Comparison of ENCODE assay signal across 8 cellular contexts in the genomic region with DNA sequence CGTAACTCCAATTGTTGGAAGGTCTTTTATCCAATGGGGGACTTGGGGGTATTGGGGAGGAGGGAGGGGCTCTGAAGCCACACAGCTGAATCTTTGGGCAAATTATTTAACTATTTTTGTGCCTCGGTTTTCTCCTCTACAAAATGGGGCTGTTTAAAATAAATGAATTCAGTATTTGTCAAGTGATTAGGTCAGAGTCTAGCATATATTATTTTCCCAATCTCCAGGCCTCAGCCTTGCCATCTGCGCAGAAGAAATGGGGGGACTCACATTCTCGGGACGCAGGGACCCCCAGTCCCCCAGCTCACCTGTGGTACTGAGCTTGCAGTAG. TPM values are rescaled to one million over a fixed set of nuclear protein-coding genes. Genes with fewer than 3 reads are reported as not detected.
A peak's percentile ranks its signal among the peaks of the same experiment; 100 is the strongest.
DNase-seq lines count a peak whose midpoint lies in the region; ATAC-seq and TF ChIP-seq lines count a peak whose summit lies in the region.

No MANE protein-coding gene starts in this region.

- H3K36me3 Mint-ChIP-seq in HFFc6 (ENCODE audit: low read depth), result peaks cover 10% of the 10 kb centered on the region; the same call in 1 of the 2 replicates
- peaks cover 5 to 17% of the 10 kb centered on the region in 2 donors for H3K36me3 Mint-ChIP-seq in activated naive CD4-positive, alpha-beta T cell treated with anti-CD3 and anti-CD28 coated beads, Interleukin-2, amount 50 U/mL, for 72 hours
- H3K36me3 Mint-ChIP-seq in stimulated activated memory B cell treated with anti-CD40 and anti-IgM and Interleukin-4, amounts not matched to agents 10 μg/mL and 1 μg/mL and 100 μg/mL, for 72 hours, result peaks cover 44% of the 10 kb centered on the region

- no peak for DNase-seq in HFFc6
- no peak for DNase-seq in activated naive CD4-positive, alpha-beta T cell treated with anti-CD3 and anti-CD28 coated beads, Interleukin-2, amount 50 U/mL, for 72 hours (ENCODE audit: low spot score in 2 of 2)
- no peak for DNase-seq in iPS-NIHi7 (ENCODE audit: extremely low spot score)
- no peak for DNase-seq in left lobe of liver (ENCODE audit: low spot score)
- DNase-seq in DMS53 treated with DMSO at 0.1 percent for 48 hours (lab: John Stamatoyannopoulos, UW; ENCODE audit: unreplicated experiment), result no peak

- H3K4me3 Mint-ChIP-seq in HFFc6, result peak overlapping the region; percentile 83
- peak overlapping the region; percentile 83 for H3K4me3 Mint-ChIP-seq in stimulated activated memory B cell treated with anti-CD40 and anti-IgM and Interleukin-4, amounts not matched to agents 10 μg/mL and 1 μg/mL and 100 μg/mL, for 72 hours

- no peaks in the 10 kb centered on the region for H3K9me3 Mint-ChIP-seq in HFFc6
- no peaks in the 10 kb centered on the region for H3K9me3 Mint-ChIP-seq in activated naive CD4-positive, alpha-beta T cell treated with anti-CD3 and anti-CD28 coated beads, Interleukin-2, amount 50 U/mL, for 72 hours
- H3K9me3 Mint-ChIP-seq in stimulated activated memory B cell treated with anti-CD40 and anti-IgM and Interleukin-4, amounts not matched to agents 10 μg/mL and 1 μg/mL and 100 μg/mL, for 72 hours, result no peaks in the 10 kb centered on the region

- H3K27me3 Mint-ChIP-seq in HFFc6 (ENCODE audit: insufficient read depth), result no peaks in the 10 kb centered on the region
- no peaks in the 10 kb centered on the region for H3K27me3 Mint-ChIP-seq in stimulated activated memory B cell treated with anti-CD40 and anti-IgM and Interleukin-4, amounts not matched to agents 10 μg/mL and 1 μg/mL and 100 μg/mL, for 72 hours

- TF ChIP-seq CTCF in HFFc6 (IDR thresholded peaks at IDR 0.05), result no peak

- ATAC-seq in activated naive CD4-positive, alpha-beta T cell treated with anti-CD3 and anti-CD28 coated beads, Interleukin-2, amount 50 U/mL, for 72 hours, result no peak
- no peak for ATAC-seq in stimulated activated memory B cell treated with anti-CD40 and anti-IgM and Interleukin-4, amounts not matched to agents 10 μg/mL and 1 μg/mL and 100 μg/mL, for 72 hours
- no peak for ATAC-seq in HG03097 (IDR thresholded peaks at IDR 0.05; ENCODE audit: low FRiP score, unreplicated experiment)
- no peak for ATAC-seq in left lobe of liver

- peak overlapping the region; percentile 67; the same call in 1 of the 2 replicates for H3K4me3 ChIP-seq in iPS-18c (ENCODE audit: insufficient read depth, low read depth, low read length)

- peaks cover 2% of the 10 kb centered on the region for H3K9me3 ChIP-seq in iPS-18c (ENCODE audit: control insufficient read depth, insufficient read depth, low read length)

- peaks cover 10% of the 10 kb centered on the region; the same call in 1 of the 2 replicates for H3K4me1 Mint-ChIP-seq in HFFc6 (ENCODE audit: low read depth)
- peaks cover 62% of the 10 kb centered on the region for H3K4me1 Mint-ChIP-seq in stimulated activated memory B cell treated with anti-CD40 and anti-IgM and Interleukin-4, amounts not matched to agents 10 μg/mL and 1 μg/mL and 100 μg/mL, for 72 hours

- peak overlapping the region; percentile 53 for H3K27ac Mint-ChIP-seq in HFFc6
- peak overlapping the region; percentile 60 to 71 for H3K27ac Mint-ChIP-seq in activated naive CD4-positive, alpha-beta T cell treated with anti-CD3 and anti-CD28 coated beads, Interleukin-2, amount 50 U/mL, for 72 hours
- H3K27ac Mint-ChIP-seq in stimulated activated memory B cell treated with anti-CD40 and anti-IgM and Interleukin-4, amounts not matched to agents 10 μg/mL and 1 μg/mL and 100 μg/mL, for 72 hours, result peak overlapping the region; percentile 82

RNA-seq across cellular contexts. Expression of a gene that starts 1.5 kb away (rescaled TPM):
- total RNA-seq in HFFc6 (2021; fragmentation: NEBNext Ultra II Directional; extraction: Animal tissue kit (Norgen Biotek cat#: 25700)), result 100 to 1,000 TPM; 332 to 383 (median 356) TPM
- total RNA-seq in activated naive CD4-positive, alpha-beta T cell treated with anti-CD3 and anti-CD28 coated beads, Interleukin-2, amount 50 U/mL, for 72 hours, result 100 to 1,000 TPM; 335 to 405 TPM
- 153 TPM for total RNA-seq in left lobe of liver

RNA-seq across cellular contexts. Expression of a gene that starts 31.7 kb away (rescaled TPM):
- under 1 TPM in 4 of 6 experiments, not detected in 2; 0.15 to 0.67 (median 0.46) TPM for total RNA-seq in HFFc6 (2021; fragmentation: NEBNext Ultra II Directional; extraction: Animal tissue kit (Norgen Biotek cat#: 25700))
- 1 to 10 TPM; 4.5 to 5.0 TPM for total RNA-seq in activated naive CD4-positive, alpha-beta T cell treated with anti-CD3 and anti-CD28 coated beads, Interleukin-2, amount 50 U/mL, for 72 hours
- total RNA-seq in left lobe of liver, result 12.8 TPM

RNA-seq across cellular contexts. Expression of a gene that starts 33.3 kb away (rescaled TPM):
- total RNA-seq in HFFc6 (2021; fragmentation: NEBNext Ultra II Directional; extraction: Animal tissue kit (Norgen Biotek cat#: 25700)), result 10 to 100 TPM; 72.0 to 86.0 (median 77.6) TPM
- total RNA-seq in activated naive CD4-positive, alpha-beta T cell treated with anti-CD3 and anti-CD28 coated beads, Interleukin-2, amount 50 U/mL, for 72 hours, result 10 to 100 TPM in 1 of 2 donors, 1 to 10 TPM in 1; 3.1 to 11.4 TPM
- total RNA-seq in left lobe of liver, result 22.8 TPM
